Comparison of ENCODE assay signal across 24 cellular contexts in genomic region chr17:76136276-76137025, GRCh38. TPM values are rescaled to one million over a fixed set of nuclear protein-coding genes. Genes with fewer than 3 reads are reported as not detected.
DNase-seq lines count a peak whose midpoint lies in the region; ATAC-seq, FAIRE-seq and TF ChIP-seq lines count a peak whose summit lies in the region.
"Had no signal": no experiment of that assay in that cellular context is flagged by ENCODE, and none has a peak within 500 bp of the region (broad histone marks: within the 10 kb centered on the region; RNA-seq: fewer than 3 reads in every experiment).

No MANE protein-coding gene starts in this region.

- no peaks in the 10 kb centered on the region for H3K27me3 Mint-ChIP-seq in activated CD8-positive, alpha-beta T cell treated with anti-CD3 and anti-CD28 coated beads, Interleukin-2, amount 10 ng/mL, durations not matched to agents 7 days and 5 days (ENCODE audit: low read depth)
- peaks cover 0 to 2% (median 0%) of the 10 kb centered on the region in 5 donors for H3K27me3 Mint-ChIP-seq in naive thymus-derived CD8-positive, alpha-beta T cell

- intact Hi-C loops in Right ventricle myocardium inferior (cut with DNase I) = no loop called here

- peak overlapping the region; percentile 60 for H3K27ac Mint-ChIP-seq in activated CD8-positive, alpha-beta T cell treated with anti-CD3 and anti-CD28 coated beads, Interleukin-2, amount 10 ng/mL, durations not matched to agents 7 days and 5 days
- peak overlapping the region in 7 of 10 donors; percentile 72 to 94 (median 74) for H3K27ac Mint-ChIP-seq in naive thymus-derived CD8-positive, alpha-beta T cell
- H3K27ac Mint-ChIP-seq: naive B cell had no signal

- no peak for ATAC-seq in activated CD8-positive, alpha-beta T cell treated with anti-CD3 and anti-CD28 coated beads, Interleukin-2, amount 10 ng/mL, durations not matched to agents 7 days and 5 days
- no peak for ATAC-seq in naive thymus-derived CD8-positive, alpha-beta T cell
- ATAC-seq in Right ventricle myocardium inferior = no peak
- ATAC-seq in HG02938 (IDR thresholded peaks at IDR 0.05; ENCODE audit: unreplicated experiment) = no peak
- ATAC-seq in GM19324 (IDR thresholded peaks at IDR 0.05; ENCODE audit: low FRiP score, unreplicated experiment) = no peak

- peak; percentile 34 for DNase-seq in NCI-H2171 treated with DMSO at 0.1 percent for 48 hours (lab: John Stamatoyannopoulos, UW)
- DNase-seq in NCI-H2171 (lab: John Stamatoyannopoulos, UW) = no peak
- DNase-seq in D721Med (ENCODE audit: insufficient read length, low spot score) = peak; percentile 58
- no peak for DNase-seq in activated CD8-positive, alpha-beta T cell treated with anti-CD3 and anti-CD28 coated beads, Interleukin-2, amount 10 ng/mL, durations not matched to agents 7 days and 5 days
- no peak for DNase-seq in naive thymus-derived CD8-positive, alpha-beta T cell
- DNase-seq in Right ventricle myocardium inferior (ENCODE audit: missing footprints) = no peak
- DNase-seq: amniotic stem cell, dermis blood vessel endothelial cell, naive B cell, NCI-H1930, OCI-M1, SIG-M5, T-helper 2 cell had no signal

- no peak overlapping the region for H3K4me3 Mint-ChIP-seq in activated CD8-positive, alpha-beta T cell treated with anti-CD3 and anti-CD28 coated beads, Interleukin-2, amount 10 ng/mL, durations not matched to agents 7 days and 5 days
- H3K4me3 Mint-ChIP-seq in naive thymus-derived CD8-positive, alpha-beta T cell = peak overlapping the region in 3 of 10 donors; percentile 11 to 50 (median 18)

- peaks cover 5% of the 10 kb centered on the region for H3K36me3 Mint-ChIP-seq in activated CD8-positive, alpha-beta T cell treated with anti-CD3 and anti-CD28 coated beads, Interleukin-2, amount 10 ng/mL, durations not matched to agents 7 days and 5 days (ENCODE audit: low read depth)
- no peaks in the 10 kb centered on the region for H3K36me3 Mint-ChIP-seq in naive thymus-derived CD8-positive, alpha-beta T cell
- H3K36me3 Mint-ChIP-seq: naive B cell had no signal

- peaks cover 54% of the 10 kb centered on the region for H3K4me1 Mint-ChIP-seq in activated CD8-positive, alpha-beta T cell treated with anti-CD3 and anti-CD28 coated beads, Interleukin-2, amount 10 ng/mL, durations not matched to agents 7 days and 5 days (ENCODE audit: low read depth)
- peaks cover 19 to 55% (median 47%) of the 10 kb centered on the region in 4 donors for H3K4me1 Mint-ChIP-seq in naive thymus-derived CD8-positive, alpha-beta T cell

- no peaks in the 10 kb centered on the region for H3K9me3 Mint-ChIP-seq in activated CD8-positive, alpha-beta T cell treated with anti-CD3 and anti-CD28 coated beads, Interleukin-2, amount 10 ng/mL, durations not matched to agents 7 days and 5 days (ENCODE audit: insufficient read depth)
- H3K9me3 Mint-ChIP-seq in naive thymus-derived CD8-positive, alpha-beta T cell = no peaks in the 10 kb centered on the region
- H3K9me3 Mint-ChIP-seq: naive B cell had no signal

- no peak for TF ChIP-seq CTCF in D721Med (IDR thresholded peaks at IDR 0.05; ENCODE audit: insufficient read depth, missing control alignments)

- POLR2A ChIA-PET in activated CD8-positive, alpha-beta T cell treated with anti-CD3 and anti-CD28 coated beads, Interleukin-2, amount 10 ng/mL, durations not matched to agents 7 days and 5 days (lab: Charles Lee) = interaction anchor here (1.0 to 1.5 kb wide), 2 partner anchors 46 to 135 kb away, joined by 4 to 5 read pairs; no protein-coding TSS in a partner anchor
- POLR2A ChIA-PET in naive thymus-derived CD8-positive, alpha-beta T cell (lab: Charles Lee) = interaction anchor here (1.1 to 2.1 kb wide), 4 partner anchors 15 to 135 kb away, joined by 3 to 14 read pairs (median 6); no protein-coding TSS in a partner anchor

- FAIRE-seq in D721Med (lab: Jason Lieb, UNC) = no peak
- FAIRE-seq: GM12891, GM19239 had no signal

- CTCF ChIA-PET in activated CD8-positive, alpha-beta T cell treated with anti-CD3 and anti-CD28 coated beads, Interleukin-2, amount 10 ng/mL, durations not matched to agents 7 days and 5 days (lab: Charles Lee) = interaction anchor here (1.1 to 1.9 kb wide), 3 partner anchors 16 to 143 kb away, joined by 5 to 8 read pairs (median 7); no protein-coding TSS in a partner anchor

RNA-seq across cellular contexts. Expression of gene FOXJ1, which starts 4.6 kb away (rescaled TPM):
- total RNA-seq in activated CD8-positive, alpha-beta T cell treated with anti-CD3 and anti-CD28 coated beads, Interleukin-2, amount 10 ng/mL, durations not matched to agents 7 days and 5 days = 1 to 10 TPM; 8.7 to 9.1 TPM
- 1 to 10 TPM; 3.4 to 3.7 TPM for total RNA-seq in naive thymus-derived CD8-positive, alpha-beta T cell
- 1 to 10 TPM in 2 of 3 donors, under 1 TPM in 1; 0.28 to 2.8 (median 1.8) TPM for polyA plus RNA-seq in naive thymus-derived CD8-positive, alpha-beta T cell
- total RNA-seq in Right ventricle myocardium inferior = not detected
- total RNA-seq: dermis blood vessel endothelial cell, fibroblast of villous mesenchyme, NCI-H460, pulmonary artery endothelial cell had no signal

RNA-seq across cellular contexts. Expression of gene EXOC7, which starts 32.9 kb away (rescaled TPM):
- 100 to 1,000 TPM; 126 to 129 TPM for total RNA-seq in activated CD8-positive, alpha-beta T cell treated with anti-CD3 and anti-CD28 coated beads, Interleukin-2, amount 10 ng/mL, durations not matched to agents 7 days and 5 days
- total RNA-seq in naive thymus-derived CD8-positive, alpha-beta T cell = 100 to 1,000 TPM; 199 to 210 TPM
- 10 to 100 TPM; 46.0 to 62.6 (median 49.0) TPM for polyA plus RNA-seq in naive thymus-derived CD8-positive, alpha-beta T cell
- total RNA-seq in Right ventricle myocardium inferior = 70.9 TPM

RNA-seq across cellular contexts. Expression of gene ZACN, which starts 57.5 kb away (rescaled TPM):
- total RNA-seq in activated CD8-positive, alpha-beta T cell treated with anti-CD3 and anti-CD28 coated beads, Interleukin-2, amount 10 ng/mL, durations not matched to agents 7 days and 5 days = under 1 TPM; 0.18 to 0.34 TPM
- under 1 TPM in 1 of 2 experiments, not detected in 1; 0.21 TPM for total RNA-seq in naive thymus-derived CD8-positive, alpha-beta T cell
- polyA plus RNA-seq in naive thymus-derived CD8-positive, alpha-beta T cell = 1 to 10 TPM in 2 of 3 donors, not detected in 1; 1.9 to 4.6 TPM
- total RNA-seq in Right ventricle myocardium inferior = not detected
- total RNA-seq: A673, cardiac muscle cell, dermis blood vessel endothelial cell, fibroblast of villous mesenchyme, hepatocyte, kidney epithelial cell, pulmonary artery endothelial cell had no signal

Comparison
In these comparisons a context has a peak if more than half of its experiments do, and no peak if none do; other contexts are left out.
1. DNase-seq: peak in NCI-H2171 treated with DMSO at 0.1 percent for 48 hours (single experiment) and D721Med (single experiment); none in NCI-H2171 (single experiment), activated CD8-positive, alpha-beta T cell treated with anti-CD3 and anti-CD28 coated beads, Interleukin-2, amount 10 ng/mL, durations not matched to agents 7 days and 5 days (single experiment), naive thymus-derived CD8-positive, alpha-beta T cell (0 of 10) and Right ventricle myocardium inferior (single experiment).